Comparison of ENCODE assay signal across 17 cellular contexts in the genomic region with DNA sequence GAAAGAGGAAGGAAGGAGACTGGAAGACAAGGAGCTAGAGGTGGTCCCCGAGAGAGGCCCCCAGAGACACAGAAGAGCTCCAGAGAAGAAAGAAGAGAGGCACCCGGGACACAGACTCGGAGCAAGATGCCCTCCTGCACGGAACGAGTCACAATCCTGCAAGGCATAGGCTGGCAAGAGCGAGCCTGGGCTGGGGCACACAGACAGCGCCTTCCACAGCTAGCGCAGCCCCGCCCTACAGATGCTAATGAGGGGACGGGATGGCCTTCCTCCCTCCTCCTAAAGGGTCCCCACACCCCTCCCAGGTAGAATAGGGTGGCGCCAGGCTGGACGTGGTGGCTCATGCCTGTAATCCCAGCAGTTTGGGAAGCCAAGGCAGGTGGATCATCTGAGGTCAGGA. TPM values are rescaled to one million over a fixed set of nuclear protein-coding genes. Genes with fewer than 3 reads are reported as not detected.
DNase-seq lines count a peak whose midpoint lies in the region; ATAC-seq and TF ChIP-seq lines count a peak whose summit lies in the region.
"Had no signal": no experiment of that assay in that cellular context is flagged by ENCODE, and none has a peak within 500 bp of the region (broad histone marks: within the 10 kb centered on the region; RNA-seq: fewer than 3 reads in every experiment).

No MANE protein-coding gene starts in this region.

- intact Hi-C loops in lower lobe of right lung (cut with DNase I) = no loop called here

- H3K36me3 ChIP-seq in H7 (replicated peaks; ENCODE audit: control insufficient read depth, insufficient read depth, low read length) = no peaks in the 10 kb centered on the region
- no peaks in the 10 kb centered on the region for H3K36me3 ChIP-seq in lower lobe of right lung
- H3K36me3 ChIP-seq: SJCRH30 had no signal

- no peak overlapping the region for H3K27ac ChIP-seq in lower lobe of right lung
- H3K27ac ChIP-seq: SJCRH30 had no signal

- H3K27me3 ChIP-seq in H7 (ENCODE audit: control insufficient read depth, insufficient read depth, low read length) (no peaks in the 10 kb centered on the region), lower lobe of right lung (ENCODE audit: low read depth) (no peaks in the 10 kb centered on the region)
- H3K27me3 ChIP-seq: SJCRH30 had no signal

- peaks cover 65 to 98% of the 10 kb centered on the region in 2 donors for H3K4me1 Mint-ChIP-seq in stimulated activated naive B cell treated with anti-CD40 and anti-IgM and Interleukin-4, amounts not matched to agents 10 μg/mL and 1 μg/mL and 100 μg/mL, for 72 hours

- peak; percentile 49 for DNase-seq in activated effector memory CD4-positive, alpha-beta T cell treated with anti-CD3 and anti-CD28 coated beads, Interleukin-2, amount 50 U/mL, for 16 hours
- no peak for DNase-seq in activated effector memory CD4-positive, alpha-beta T cell treated with Interleukin-2 at 50 U/mL for 16 hours
- DNase-seq in H7 (peak; percentile 75), lower lobe of right lung (peak; percentile 39), OCI-M2 (lab: John Stamatoyannopoulos, UW; ENCODE audit: unreplicated experiment) (no peak), activated gamma-delta T cell treated with Interleukin-2 at 50 U/mL for 16 hours (no peak)
- no peak for DNase-seq in stimulated activated naive B cell treated with anti-CD40 and anti-IgM and Interleukin-4, amounts not matched to agents 10 μg/mL and 1 μg/mL and 100 μg/mL, for 72 hours
- DNase-seq: CD4-positive, CD25-positive, alpha-beta regulatory T cell; DMS79; GF-D8; GOT3; Kasumi-1; NCI-H1930; NCI-H510A treated with DMSO at 0.1 percent for 48 hours; SJCRH30 had no signal

- no peak overlapping the region for H3K4me3 Mint-ChIP-seq in stimulated activated naive B cell treated with anti-CD40 and anti-IgM and Interleukin-4, amounts not matched to agents 10 μg/mL and 1 μg/mL and 100 μg/mL, for 72 hours
- H3K4me3 Mint-ChIP-seq: CD4-positive, CD25-positive, alpha-beta regulatory T cell had no signal

- H3K4me3 ChIP-seq in H7 (ENCODE audit: insufficient read depth, low read depth, low read length) (no peak overlapping the region), lower lobe of right lung (no peak overlapping the region)
- H3K4me3 ChIP-seq: SJCRH30 had no signal

- peak overlapping the region; percentile 14 for H3K27ac Mint-ChIP-seq in stimulated activated naive B cell treated with anti-CD40 and anti-IgM and Interleukin-4, amounts not matched to agents 10 μg/mL and 1 μg/mL and 100 μg/mL, for 72 hours
- H3K27ac Mint-ChIP-seq: CD4-positive, CD25-positive, alpha-beta regulatory T cell had no signal

- TF ChIP-seq CTCF in lower lobe of right lung (IDR thresholded peaks at IDR 0.05) = no peak

- H3K9me3 ChIP-seq in lower lobe of right lung = no peaks in the 10 kb centered on the region
- H3K9me3 ChIP-seq: SJCRH30 had no signal

- peaks cover 2 to 4% of the 10 kb centered on the region in 2 donors for H3K36me3 Mint-ChIP-seq in stimulated activated naive B cell treated with anti-CD40 and anti-IgM and Interleukin-4, amounts not matched to agents 10 μg/mL and 1 μg/mL and 100 μg/mL, for 72 hours
- H3K36me3 Mint-ChIP-seq: CD4-positive, CD25-positive, alpha-beta regulatory T cell had no signal

- no peaks in the 10 kb centered on the region for H3K27me3 Mint-ChIP-seq in stimulated activated naive B cell treated with anti-CD40 and anti-IgM and Interleukin-4, amounts not matched to agents 10 μg/mL and 1 μg/mL and 100 μg/mL, for 72 hours
- H3K27me3 Mint-ChIP-seq: CD4-positive, CD25-positive, alpha-beta regulatory T cell had no signal

- peaks cover 18% of the 10 kb centered on the region for H3K4me1 ChIP-seq in lower lobe of right lung
- H3K4me1 ChIP-seq: SJCRH30 had no signal

- no peak for ATAC-seq in lower lobe of right lung
- ATAC-seq in stimulated activated naive B cell treated with anti-CD40 and anti-IgM and Interleukin-4, amounts not matched to agents 10 μg/mL and 1 μg/mL and 100 μg/mL, for 72 hours (replicated peaks) = no peak
- no peak for ATAC-seq in HG03521 (IDR thresholded peaks at IDR 0.05; ENCODE audit: unreplicated experiment)

- H3K9me3 Mint-ChIP-seq in stimulated activated naive B cell treated with anti-CD40 and anti-IgM and Interleukin-4, amounts not matched to agents 10 μg/mL and 1 μg/mL and 100 μg/mL, for 72 hours = no peaks in the 10 kb centered on the region
- H3K9me3 Mint-ChIP-seq: CD4-positive, CD25-positive, alpha-beta regulatory T cell had no signal

RNA-seq across cellular contexts. Expression of gene GPR17, which starts 19.8 kb away (rescaled TPM):
- not detected in 2 replicates for total RNA-seq in H7 (2014; rRNA removed; shearing (Covaris generic))
- 0.18 TPM for total RNA-seq in lower lobe of right lung
- total RNA-seq: CD4-positive, CD25-positive, alpha-beta regulatory T cell; HepG2; SJCRH30 had no signal

RNA-seq across cellular contexts. Expression of gene LIMS2, which starts 49.2 kb away (rescaled TPM):
- 0.33 and 1.4 TPM in 2 replicates for total RNA-seq in H7 (2014; rRNA removed; shearing (Covaris generic))
- 148 TPM for total RNA-seq in lower lobe of right lung

Comparison
In these comparisons a context has a peak if more than half of its experiments do, and no peak if none do; other contexts are left out.
1. DNase-seq: peak in activated effector memory CD4-positive, alpha-beta T cell treated with anti-CD3 and anti-CD28 coated beads, Interleukin-2, amount 50 U/mL, for 16 hours (single experiment), H7 (single experiment) and lower lobe of right lung (single experiment); none in activated effector memory CD4-positive, alpha-beta T cell treated with Interleukin-2 at 50 U/mL for 16 hours (single experiment), stimulated activated naive B cell treated with anti-CD40 and anti-IgM and Interleukin-4, amounts not matched to agents 10 μg/mL and 1 μg/mL and 100 μg/mL, for 72 hours (single experiment), OCI-M2 (single experiment) and activated gamma-delta T cell treated with Interleukin-2 at 50 U/mL for 16 hours (single experiment).
2. RNA of gene LIMS2, which starts 49.2 kb away (total RNA-seq): 148 TPM in lower lobe of right lung (single experiment); 0.33 to 1.4 TPM in H7; every median in the first group is over 10 times any median in the second.